Comparison of ENCODE assay signal across 29 cellular contexts in the genomic region with DNA sequence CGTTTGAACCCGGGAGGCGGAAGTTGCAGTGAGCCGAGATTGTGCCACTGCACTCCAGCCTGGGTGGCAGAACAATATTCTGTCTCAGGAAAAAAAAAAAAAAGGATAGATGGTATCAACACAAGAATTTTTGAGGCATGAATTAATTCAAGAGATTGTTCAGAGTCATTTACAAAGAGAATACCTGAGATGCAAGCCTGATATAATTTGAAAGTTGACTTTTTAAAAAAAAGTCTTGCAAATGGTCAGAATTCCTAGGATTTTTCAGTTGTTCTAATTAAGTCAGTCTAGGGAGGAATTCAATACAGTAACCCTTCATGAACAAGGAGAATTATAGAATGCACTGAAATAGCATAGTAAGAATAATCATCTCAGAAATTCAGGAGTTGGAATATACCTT.
"Had no signal": no experiment of that assay in that cellular context is flagged by ENCODE, and none has a peak within 500 bp of the region (broad histone marks: within the 10 kb centered on the region; RNA-seq: fewer than 3 reads in every experiment).

No MANE protein-coding gene starts in this region.

- DNase-seq: activated CD4-positive, alpha-beta T cell treated with anti-CD3 and anti-CD28 coated beads for 36 hours; activated CD4-positive, alpha-beta T cell treated with anti-CD3 and anti-CD28 coated beads, Interleukin-2, amount 50 U/mL, for 4 hours; activated CD4-positive, CD25-positive, alpha-beta regulatory T cell; activated gamma-delta T cell; activated naive CD4-positive, alpha-beta T cell treated with anti-CD3 and anti-CD28 coated beads, Interleukin-2, amount 50 U/mL, for 16 hours; activated naive CD8-positive, alpha-beta T cell treated with anti-CD3 and anti-CD28 coated beads, Interleukin-2, amount 50 U/mL, for 24 hours; activated T-cell treated with anti-CD3 and anti-CD28 coated beads for 4 hours; amygdala; endodermal cell; esophagus squamous epithelium; gastrocnemius medialis; islet precursor cell; left ventricle myocardium inferior; mesendoderm; mucosa of descending colon; posterior cingulate gyrus; right lobe of liver; stimulated activated CD4-positive, alpha-beta T cell treated with anti-CD3 and anti-CD28 coated beads, Interleukin-12 subunit alpha, Interleukin-12 subunit beta, amount 100 ng/mL, for 4 hours; stimulated activated CD4-positive, alpha-beta T cell treated with anti-CD3 and anti-CD28 coated beads, Interleukin-4, amount 100 ng/mL, for 1 hour; uterus had no signal

- H3K36me3 Mint-ChIP-seq: natural killer cell treated with Interleukin-12 subunit alpha and Interleukin-12 subunit beta and Interleukin-15 and Interleukin-18, amount 100 ng/mL, for 72 hours had no signal

- H3K9me3 Mint-ChIP-seq: activated naive CD8-positive, alpha-beta T cell treated with anti-CD3 and anti-CD28 coated beads, Interleukin-2, amount 50 U/mL, for 24 hours; activated T-helper 1 cell treated with anti-CD3 and anti-CD28 coated beads, Interleukin-12 subunit alpha, Interleukin-12 subunit beta, Interleukin-2, Interleukin-4 antibody, amounts not matched to agents 30 ng/mL and 10 ng/mL and 1 ng/mL, durations not matched to agents 14 hours and 24 hours and 36 hours; central memory CD8-positive, alpha-beta T cell; dendritic cell treated with granulocyte-macrophage colony-stimulating factor and Interleukin-4, amounts not matched to agents 40 ng/mL and 50 ng/mL, for 4 days; endodermal cell; natural killer cell treated with Interleukin-12 subunit alpha and Interleukin-12 subunit beta and Interleukin-15 and Interleukin-18, amount 100 ng/mL, for 72 hours; stimulated activated naive CD8-positive, alpha-beta T cell treated with anti-CD3 and anti-CD28 coated beads, Interleukin-15, Interleukin-2, amounts not matched to agents 100 ng/mL and 50 ng/mL, for 24 hours; type B pancreatic cell had no signal

- ATAC-seq: activated CD4-positive, alpha-beta T cell treated with anti-CD3 and anti-CD28 coated beads for 36 hours; activated naive CD8-positive, alpha-beta T cell treated with anti-CD3 and anti-CD28 coated beads, Interleukin-2, amount 50 U/mL, for 24 hours; gastrocnemius medialis; mucosa of descending colon; natural killer cell treated with Interleukin-12 subunit alpha and Interleukin-12 subunit beta and Interleukin-15 and Interleukin-18, amount 100 ng/mL, for 72 hours; right lobe of liver had no signal

- H3K27me3 Mint-ChIP-seq: activated naive CD8-positive, alpha-beta T cell treated with anti-CD3 and anti-CD28 coated beads, Interleukin-2, amount 50 U/mL, for 24 hours; central memory CD8-positive, alpha-beta T cell; dendritic cell treated with granulocyte-macrophage colony-stimulating factor and Interleukin-4, amounts not matched to agents 40 ng/mL and 50 ng/mL, for 4 days; type B pancreatic cell had no signal

- H3K4me3 ChIP-seq: esophagus squamous epithelium, gastrocnemius medialis, hepatocyte, left ventricle myocardium inferior, lung, mucosa of descending colon, right lobe of liver, skin epidermis, uterus had no signal

- H3K79me2 ChIP-seq: hepatocyte had no signal

- H3K36me3 ChIP-seq: esophagus squamous epithelium, gastrocnemius medialis, left ventricle myocardium inferior, right lobe of liver, uterus had no signal

- H3K9me3 ChIP-seq: esophagus squamous epithelium, gastrocnemius medialis, left ventricle myocardium inferior, mucosa of descending colon, right lobe of liver, uterus had no signal

- H3K4me1 Mint-ChIP-seq: activated CD4-positive, alpha-beta T cell treated with anti-CD3 and anti-CD28 coated beads for 36 hours; activated naive CD8-positive, alpha-beta T cell treated with anti-CD3 and anti-CD28 coated beads, Interleukin-2, amount 50 U/mL, for 24 hours; central memory CD8-positive, alpha-beta T cell had no signal

- H3K27ac ChIP-seq: gastrocnemius medialis, hepatocyte, left ventricle myocardium inferior, right lobe of liver, uterus had no signal

- H3K27me3 ChIP-seq: esophagus squamous epithelium, gastrocnemius medialis, hepatocyte, right lobe of liver, uterus had no signal

- H3K4me1 ChIP-seq: gastrocnemius medialis, left ventricle myocardium inferior had no signal

- H3K4me3 Mint-ChIP-seq: activated CD4-positive, alpha-beta T cell treated with anti-CD3 and anti-CD28 coated beads for 36 hours; activated naive CD8-positive, alpha-beta T cell treated with anti-CD3 and anti-CD28 coated beads, Interleukin-2, amount 50 U/mL, for 24 hours; activated T-helper 1 cell treated with anti-CD3 and anti-CD28 coated beads, Interleukin-12 subunit alpha, Interleukin-12 subunit beta, Interleukin-2, Interleukin-4 antibody, amounts not matched to agents 30 ng/mL and 10 ng/mL and 1 ng/mL, durations not matched to agents 14 hours and 24 hours and 36 hours; central memory CD8-positive, alpha-beta T cell; dendritic cell treated with granulocyte-macrophage colony-stimulating factor and Interleukin-4, amounts not matched to agents 40 ng/mL and 50 ng/mL, for 4 days; endodermal cell; natural killer cell treated with Interleukin-12 subunit alpha and Interleukin-12 subunit beta and Interleukin-15 and Interleukin-18, amount 100 ng/mL, for 72 hours; stimulated activated naive CD8-positive, alpha-beta T cell treated with anti-CD3 and anti-CD28 coated beads, Interleukin-15, Interleukin-2, amounts not matched to agents 100 ng/mL and 50 ng/mL, for 24 hours; type B pancreatic cell had no signal

- H2AFZ ChIP-seq: hepatocyte had no signal

- H3K27ac Mint-ChIP-seq: activated CD4-positive, alpha-beta T cell treated with anti-CD3 and anti-CD28 coated beads for 36 hours; activated naive CD8-positive, alpha-beta T cell treated with anti-CD3 and anti-CD28 coated beads, Interleukin-2, amount 50 U/mL, for 24 hours; activated T-helper 1 cell treated with anti-CD3 and anti-CD28 coated beads, Interleukin-12 subunit alpha, Interleukin-12 subunit beta, Interleukin-2, Interleukin-4 antibody, amounts not matched to agents 30 ng/mL and 10 ng/mL and 1 ng/mL, durations not matched to agents 14 hours and 24 hours and 36 hours; dendritic cell treated with granulocyte-macrophage colony-stimulating factor and Interleukin-4, amounts not matched to agents 40 ng/mL and 50 ng/mL, for 4 days; endodermal cell; natural killer cell treated with Interleukin-12 subunit alpha and Interleukin-12 subunit beta and Interleukin-15 and Interleukin-18, amount 100 ng/mL, for 72 hours; stimulated activated naive CD8-positive, alpha-beta T cell treated with anti-CD3 and anti-CD28 coated beads, Interleukin-15, Interleukin-2, amounts not matched to agents 100 ng/mL and 50 ng/mL, for 24 hours; type B pancreatic cell had no signal

- H3K4me2 ChIP-seq: hepatocyte had no signal
